ENCODE assay signal across 8 cellular contexts in genomic region chrX:23784487-23785301, GRCh38. TPM values are rescaled to one million over a fixed set of nuclear protein-coding genes. Genes with fewer than 3 reads are reported as not detected.
A peak's percentile ranks its signal among the peaks of the same experiment; 100 is the strongest.
DNase-seq lines count a peak whose midpoint lies in the region; ATAC-seq and TF ChIP-seq lines count a peak whose summit lies in the region.

No MANE protein-coding gene starts in this region.

- peaks cover 25% of the 10 kb centered on the region for H3F3A ChIP-seq in SK-N-SH (replicated peaks; ENCODE audit: insufficient read depth)

- POLR2A ChIA-PET in SK-N-SH (lab: Yijun Ruan, JAX), result interaction anchor here (1.5 kb wide), 1 partner anchor 118 kb away, joined by 5 read pairs; no protein-coding TSS in a partner anchor

- peak overlapping the region; percentile 60 for H3K4me2 ChIP-seq in SK-N-SH

- H3K27me3 ChIP-seq in SK-N-SH (ENCODE audit: insufficient read depth), result no peaks in the 10 kb centered on the region; the same call in 1 of the 2 replicates
- no peaks in the 10 kb centered on the region for H3K27me3 ChIP-seq in RWPE2 (ENCODE audit: insufficient read depth, poor library complexity, severe bottlenecking)
- H3K27me3 ChIP-seq in ovary, result no peaks in the 10 kb centered on the region

- peaks cover 11% of the 10 kb centered on the region for H3K79me2 ChIP-seq in SK-N-SH (ENCODE audit: insufficient read depth)

- H3K4me1 ChIP-seq in SK-N-SH (ENCODE audit: control insufficient read depth in 1 of 2, insufficient read depth in 2 of 2, low read depth in 1 of 2, low read length in 1 of 2), result no peaks in the 10 kb centered on the region; a peak in 2 of 4 replicates
- peaks cover 5% of the 10 kb centered on the region for H3K4me1 ChIP-seq in RWPE2 (ENCODE audit: insufficient read depth, poor library complexity, severe bottlenecking)
- peaks cover 2% of the 10 kb centered on the region for H3K4me1 ChIP-seq in ovary (ENCODE audit: insufficient read depth)

- DNase-seq in SK-N-SH, result no peak
- DNase-seq in RWPE2 (ENCODE audit: low spot score), result no peak
- DNase-seq in epithelial cell of esophagus (ENCODE audit: low read depth), result peak; percentile 58
- no peak for DNase-seq in ovary
- no peak for DNase-seq in NCI-H524 treated with DMSO at 0.1 percent for 48 hours (lab: John Stamatoyannopoulos, UW)
- no peak for DNase-seq in NCI-H1092 (lab: John Stamatoyannopoulos, UW)
- DNase-seq in 8988T, result no peak

- peak overlapping the region in 1 of 2 experiments; percentile 72; a peak in 2 of 4 replicates for H3K4me3 ChIP-seq in SK-N-SH (ENCODE audit: low read depth in 2 of 2, low read length in 1 of 2)
- H3K4me3 ChIP-seq in RWPE2 (ENCODE audit: severe bottlenecking), result peak overlapping the region; percentile 61
- peak overlapping the region; percentile 83 for H3K4me3 ChIP-seq in epithelial cell of esophagus (ENCODE audit: low read length)
- peak overlapping the region; percentile 54 for H3K4me3 ChIP-seq in ovary

- TF ChIP-seq POLR2A in ovary (IDR thresholded peaks at IDR 0.05), result no peak

- TF ChIP-seq CTCF in SK-N-SH (IDR thresholded peaks at IDR 0.05) (no peak), RWPE2 (IDR thresholded peaks at IDR 0.05; ENCODE audit: poor library complexity, severe bottlenecking) (no peak), epithelial cell of esophagus (IDR thresholded peaks at IDR 0.05; ENCODE audit: insufficient read depth, low read depth, low read length, missing control alignments) (no peak), ovary (IDR thresholded peaks at IDR 0.05) (no peak)

- no peak overlapping the region for H2AFZ ChIP-seq in SK-N-SH (ENCODE audit: low read depth)

- H3K27ac ChIP-seq in SK-N-SH (ENCODE audit: low read depth in 2 of 2, low read length in 1 of 2) (peak overlapping the region in 1 of 2 experiments; percentile 73; a peak in 2 of 4 replicates), RWPE2 (ENCODE audit: poor library complexity, severe bottlenecking) (peak overlapping the region; percentile 86), ovary (peak overlapping the region in 1 of 2 donors; percentile 83)

- peak overlapping the region; percentile 89; the same call in 1 of the 2 replicates for H3K9ac ChIP-seq in SK-N-SH

- intact Hi-C loops in ovary (cut with DNase I), result loop anchor here in 2 of 4 donors (5.0 to 10.0 kb wide), 2 partner anchors 118 to 120 kb away; partner anchors contain the start of genes APOO (in 1 of the 2) and CXorf58 (in 1 of the 2)

- 0 out of 2 replicates have a peak, but pooled peaks cover 5% of the 10 kb centered on the region for H4K20me1 ChIP-seq in SK-N-SH (ENCODE audit: insufficient read depth)

- H3K9me3 ChIP-seq in SK-N-SH, result no peaks in the 10 kb centered on the region
- H3K9me3 ChIP-seq in RWPE2 (ENCODE audit: severe bottlenecking), result no peaks in the 10 kb centered on the region
- H3K9me3 ChIP-seq in ovary, result no peaks in the 10 kb centered on the region

- H3K36me3 ChIP-seq in SK-N-SH (replicated peaks in 1 of 2; ENCODE audit: control insufficient read depth in 1 of 2, insufficient read depth in 2 of 2, low read length in 1 of 2) (peaks cover 0 to 10% of the 10 kb centered on the region in 2 experiments), RWPE2 (ENCODE audit: low read depth) (peaks cover 29% of the 10 kb centered on the region), ovary (no peaks in the 10 kb centered on the region)

- 38% methylated on average over 8 of the region's 8 CpGs for WGBS in SK-N-SH (ENCODE audit: low lambda C conversion rate)
- 53 to 63% (median 56%) methylated on average over 8 of the region's 8 CpGs for WGBS in ovary, 3 donors

- CTCF ChIA-PET in SK-N-SH (lab: Yijun Ruan, JAX), result interaction anchor here (0.6 to 5.9 kb wide), 3 partner anchors 117 to 1218 kb away, joined by 3 to 63 read pairs (median 3); no protein-coding TSS in a partner anchor

- TF ChIP-seq RAD21 in SK-N-SH (IDR thresholded peaks at IDR 0.05; ENCODE audit: low read length), result no peak

- ATAC-seq in SK-N-SH treated with all-trans-retinoic acid at 6 μM for 48 hours, result no peak
- ATAC-seq in RWPE2 (ENCODE audit: low read depth), result peak; percentile 20; the same call in 2 of the 3 replicates

- no peaks in the 10 kb centered on the region for H3K9me2 ChIP-seq in SK-N-SH

- TF ChIP-seq EP300 in SK-N-SH (IDR thresholded peaks at IDR 0.05; ENCODE audit: borderline replicate concordance in 1 of 2, low read depth in 1 of 2, low read length in 1 of 2) (no peak), ovary (IDR thresholded peaks at IDR 0.05) (no peak)

TF ChIP-seq in SK-N-SH, 30 proteins besides CTCF, POLR2A, EP300 and RAD21 (continues in another document):
- no peak for TF ChIP-seq REST (IDR thresholded peaks at IDR 0.05; ENCODE audit: low read depth, low read length)
- no peak for TF ChIP-seq TEAD4 (IDR thresholded peaks at IDR 0.05; ENCODE audit: borderline replicate concordance, insufficient read depth)
- TF ChIP-seq TCF12 (IDR thresholded peaks at IDR 0.05), result no peak
- TF ChIP-seq FOXM1 (IDR thresholded peaks at IDR 0.05; ENCODE audit: low read depth), result no peak
- no peak for TF ChIP-seq RFX5 (IDR thresholded peaks at IDR 0.05; ENCODE audit: low read length)
- TF ChIP-seq YY1 (IDR thresholded peaks at IDR 0.05; ENCODE audit: low read depth), result no peak

TF ChIP-seq in SK-N-SH treated with all-trans-retinoic acid at 6 μM for 48 hours, 23 proteins besides CTCF, POLR2A, EP300 and RAD21 (continues in another document):
- TF ChIP-seq PATZ1 (CRISPR knock-in tag; IDR thresholded peaks at IDR 0.05; ENCODE audit: borderline replicate concordance), result no peak
- no peak for TF ChIP-seq ZC3H10 (CRISPR knock-in tag; IDR thresholded peaks at IDR 0.05)
- no peak for TF ChIP-seq BACH2 (CRISPR knock-in tag; IDR thresholded peaks at IDR 0.05; ENCODE audit: borderline replicate concordance)
- no peak for TF ChIP-seq OSR1 (CRISPR knock-in tag; IDR thresholded peaks at IDR 0.05)
- TF ChIP-seq TSHZ2 (CRISPR knock-in tag; IDR thresholded peaks at IDR 0.05), result no peak
- no peak for TF ChIP-seq POU6F1 (CRISPR knock-in tag; IDR thresholded peaks at IDR 0.05; ENCODE audit: borderline replicate concordance, low read depth)

RNA-seq across cellular contexts. Expression of gene SAT1, which starts 1.7 kb away (rescaled TPM):
- 131 and 176 TPM in 2 replicates for polyA plus RNA-seq in SK-N-SH (2012; rRNA removed)
- polyA plus RNA-seq in SK-N-SH (2012; cell fraction: cytosol; rRNA removed), result 39.4 and 59.2 TPM in 2 replicates
- 604 and 999 TPM in 2 replicates for polyA plus RNA-seq in SK-N-SH (2012; cell fraction: nucleus; rRNA removed)
- total RNA-seq in ovary, result 1,000 to 10,000 TPM in 1 of 7 donors, 100 to 1,000 TPM in 4, 10 to 100 TPM in 2; 58.7 to 3,021 (median 142) TPM
- polyA plus RNA-seq in ovary, result 100 to 1,000 TPM; 227 to 470 TPM

RNA-seq across cellular contexts. Expression of gene ACOT9, which starts 41.6 kb away (rescaled TPM):
- polyA plus RNA-seq in SK-N-SH (2012; rRNA removed) (23.7 and 32.4 TPM in 2 replicates), ovary (10 to 100 TPM; 23.1 to 43.3 TPM)
- 24.8 and 27.9 TPM in 2 replicates for polyA plus RNA-seq in SK-N-SH (2012; cell fraction: cytosol; rRNA removed)
- 43.3 and 77.6 TPM in 2 replicates for polyA plus RNA-seq in SK-N-SH (2012; cell fraction: nucleus; rRNA removed)
- 10 to 100 TPM; 23.0 to 34.2 (median 28.3) TPM for total RNA-seq in ovary
